In the genomic region with DNA sequence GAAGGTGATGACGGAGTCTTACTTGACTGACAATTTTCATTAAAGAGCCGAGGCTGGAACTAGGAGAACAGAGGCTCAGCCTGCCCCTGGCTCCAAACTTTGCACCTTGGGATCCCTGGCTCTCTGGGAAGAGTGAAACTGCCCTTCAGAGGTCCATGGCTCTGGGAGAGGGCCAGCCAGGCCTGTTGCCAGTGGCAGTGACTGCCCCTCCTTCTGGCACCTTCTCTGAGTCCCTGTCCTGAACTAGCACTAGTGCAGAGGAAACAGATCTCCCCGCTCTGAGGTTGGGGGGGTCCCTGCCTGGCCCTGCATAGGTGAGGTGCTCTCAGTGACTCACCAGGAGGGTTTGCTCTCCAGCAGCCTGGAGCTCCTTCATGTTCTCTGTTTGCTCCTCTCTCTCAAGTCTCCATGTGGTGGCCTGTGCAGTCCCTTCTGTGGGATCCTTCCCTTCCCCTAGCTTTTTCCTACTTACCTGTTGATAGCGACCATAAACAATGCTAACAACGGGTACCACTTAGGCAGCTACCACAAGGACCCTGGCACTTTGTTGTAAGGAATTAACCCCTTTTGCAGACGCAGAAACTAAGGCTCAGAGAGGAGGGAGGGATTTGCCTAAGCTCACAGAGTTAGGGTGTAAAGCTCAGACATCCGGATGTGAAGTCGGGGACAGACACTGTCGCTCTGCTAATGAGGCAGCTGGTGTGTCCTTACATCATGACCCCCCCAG, we compare ENCODE assay signal across 11 cellular contexts. TPM values are rescaled to one million over a fixed set of nuclear protein-coding genes. Genes with fewer than 3 reads are reported as not detected.
DNase-seq lines count a peak whose midpoint lies in the region; ATAC-seq and TF ChIP-seq lines count a peak whose summit lies in the region.
"Had no signal": no experiment of that assay in that cellular context is flagged by ENCODE, and none has a peak within 500 bp of the region (broad histone marks: within the 10 kb centered on the region; RNA-seq: fewer than 3 reads in every experiment).

No MANE protein-coding gene starts in this region.

- H3K4me1 Mint-ChIP-seq in activated naive CD8-positive, alpha-beta T cell treated with anti-CD3 and anti-CD28 coated beads, Interleukin-2, amount 10 ng/mL, durations not matched to agents 7 days and 5 days, result no peaks in the 10 kb centered on the region
- H3K4me1 Mint-ChIP-seq in activated naive CD8-positive, alpha-beta T cell treated with anti-CD3 and anti-CD28 coated beads for 36 hours, result no peaks in the 10 kb centered on the region
- peaks cover 39% of the 10 kb centered on the region for H3K4me1 Mint-ChIP-seq in type B pancreatic cell (ENCODE audit: unreplicated experiment)

- H4K5ac ChIP-seq in mesendoderm (ENCODE audit: low read length), result no peak overlapping the region

- H3K27me3 Mint-ChIP-seq in activated naive CD8-positive, alpha-beta T cell treated with anti-CD3 and anti-CD28 coated beads, Interleukin-2, amount 10 ng/mL, durations not matched to agents 7 days and 5 days, result peaks cover 30% of the 10 kb centered on the region
- H3K27me3 Mint-ChIP-seq in activated naive CD8-positive, alpha-beta T cell treated with anti-CD3 and anti-CD28 coated beads for 36 hours, result peaks cover 38% of the 10 kb centered on the region
- H3K27me3 Mint-ChIP-seq in type B pancreatic cell, result peaks cover 34% of the 10 kb centered on the region

- H3K79me2 ChIP-seq in mesendoderm (ENCODE audit: control insufficient read depth, insufficient read depth, low read length), result no peaks in the 10 kb centered on the region

- H3K23ac ChIP-seq in mesendoderm (ENCODE audit: low read length), result no peak overlapping the region

- H3K36me3 ChIP-seq in mesendoderm (ENCODE audit: control insufficient read depth, insufficient read depth, low read length), result no peaks in the 10 kb centered on the region

- TF ChIP-seq CTCF in type B pancreatic cell (conservative IDR thresholded peaks at IDR 0.05), result no peak

- POLR2A ChIA-PET in activated naive CD8-positive, alpha-beta T cell treated with anti-CD3 and anti-CD28 coated beads, Interleukin-2, amount 10 ng/mL, durations not matched to agents 7 days and 5 days (lab: Charles Lee), result no interaction called here

- peaks cover 49% of the 10 kb centered on the region for H3K4me1 ChIP-seq in mesendoderm (ENCODE audit: control insufficient read depth, low read depth, low read length)

- no peak overlapping the region for H3K18ac ChIP-seq in mesendoderm (ENCODE audit: low read length)

- H3K36me3 Mint-ChIP-seq in activated naive CD8-positive, alpha-beta T cell treated with anti-CD3 and anti-CD28 coated beads, Interleukin-2, amount 10 ng/mL, durations not matched to agents 7 days and 5 days, result no peaks in the 10 kb centered on the region
- H3K36me3 Mint-ChIP-seq in activated naive CD8-positive, alpha-beta T cell treated with anti-CD3 and anti-CD28 coated beads for 36 hours, result no peaks in the 10 kb centered on the region
- H3K36me3 Mint-ChIP-seq in type B pancreatic cell, result no peaks in the 10 kb centered on the region

- H2BK15ac ChIP-seq in mesendoderm (replicated peaks; ENCODE audit: low read depth), result no peak overlapping the region

- intact Hi-C loops in head of caudate nucleus (cut with DNase I), result no loop called here

- no peak overlapping the region for H2AK5ac ChIP-seq in mesendoderm (ENCODE audit: low read length)

- no peak overlapping the region for H3K27ac Mint-ChIP-seq in activated naive CD8-positive, alpha-beta T cell treated with anti-CD3 and anti-CD28 coated beads, Interleukin-2, amount 10 ng/mL, durations not matched to agents 7 days and 5 days
- H3K27ac Mint-ChIP-seq in activated naive CD8-positive, alpha-beta T cell treated with anti-CD3 and anti-CD28 coated beads for 36 hours, result no peak overlapping the region
- peak overlapping the region; percentile 76 for H3K27ac Mint-ChIP-seq in type B pancreatic cell

- H3K27me3 ChIP-seq in mesendoderm (ENCODE audit: insufficient read depth, low read length, poor library complexity), result no peaks in the 10 kb centered on the region

- ATAC-seq in activated naive CD8-positive, alpha-beta T cell treated with anti-CD3 and anti-CD28 coated beads, Interleukin-2, amount 10 ng/mL, durations not matched to agents 7 days and 5 days (ENCODE audit: low read depth), result peak; percentile 10
- ATAC-seq in GM19452 (IDR thresholded peaks at IDR 0.05; ENCODE audit: unreplicated experiment) (no peak), GM21825 (IDR thresholded peaks at IDR 0.05; ENCODE audit: unreplicated experiment) (no peak)

- no peak overlapping the region for H3K27ac ChIP-seq in mesendoderm (ENCODE audit: low read depth, low read length)
- H3K27ac ChIP-seq: KMS-11 had no signal

- H2BK5ac ChIP-seq in mesendoderm (ENCODE audit: low read length), result peak overlapping the region; percentile 34

- H3K4me2 ChIP-seq in mesendoderm (ENCODE audit: low read length), result no peak overlapping the region
- H3K4me2 ChIP-seq: KMS-11 had no signal

- peaks cover 4% of the 10 kb centered on the region for H3K79me1 ChIP-seq in mesendoderm (ENCODE audit: low read length)

- peak overlapping the region; percentile 11 for H3K9ac ChIP-seq in mesendoderm (ENCODE audit: low read length)
- H3K9ac ChIP-seq: KMS-11 had no signal

- H4K8ac ChIP-seq in mesendoderm (ENCODE audit: low read depth, low read length), result no peak overlapping the region

- peak; percentile 14 for DNase-seq in activated naive CD8-positive, alpha-beta T cell treated with anti-CD3 and anti-CD28 coated beads, Interleukin-2, amount 10 ng/mL, durations not matched to agents 7 days and 5 days
- no peak for DNase-seq in activated naive CD8-positive, alpha-beta T cell treated with anti-CD3 and anti-CD28 coated beads for 36 hours
- DNase-seq in head of caudate nucleus (peak in 30 of 42 donors; percentile 1 to 60 (median 20)), mesendoderm (no peak), type B pancreatic cell (ENCODE audit: extremely low spot score, unreplicated experiment) (no peak), iPS-NIHi11 (ENCODE audit: low spot score) (no peak)
- DNase-seq: NCI-H446; stimulated activated CD4-positive, alpha-beta T cell treated with anti-CD3 and anti-CD28 coated beads, Interleukin-4, amount 100 ng/mL, for 4 hours had no signal

- H3K56ac ChIP-seq in mesendoderm (ENCODE audit: low read length), result peak overlapping the region; percentile 71

- no peak overlapping the region for H3K4me3 ChIP-seq in mesendoderm (ENCODE audit: low read length)

- no peak overlapping the region for H3K4ac ChIP-seq in mesendoderm (ENCODE audit: low read depth, low read length)

- no CpG with 5 or more reads among the region's 9 CpGs for WGBS in mesendoderm (ENCODE audit: extremely low coverage, insufficient coverage, low lambda C conversion rate)

- no peak overlapping the region for H3K4me3 Mint-ChIP-seq in activated naive CD8-positive, alpha-beta T cell treated with anti-CD3 and anti-CD28 coated beads, Interleukin-2, amount 10 ng/mL, durations not matched to agents 7 days and 5 days
- H3K4me3 Mint-ChIP-seq in activated naive CD8-positive, alpha-beta T cell treated with anti-CD3 and anti-CD28 coated beads for 36 hours, result no peak overlapping the region
- H3K4me3 Mint-ChIP-seq in type B pancreatic cell, result no peak overlapping the region

- no peak overlapping the region for H2BK120ac ChIP-seq in mesendoderm (ENCODE audit: low read depth, low read length)

- no peaks in the 10 kb centered on the region for H3K9me3 Mint-ChIP-seq in activated naive CD8-positive, alpha-beta T cell treated with anti-CD3 and anti-CD28 coated beads, Interleukin-2, amount 10 ng/mL, durations not matched to agents 7 days and 5 days
- no peaks in the 10 kb centered on the region for H3K9me3 Mint-ChIP-seq in activated naive CD8-positive, alpha-beta T cell treated with anti-CD3 and anti-CD28 coated beads for 36 hours
- no peaks in the 10 kb centered on the region for H3K9me3 Mint-ChIP-seq in type B pancreatic cell

RNA-seq across cellular contexts. Expression of gene FAM222A, which starts 22.4 kb away (rescaled TPM):
- 1 to 10 TPM in 1 of 2 experiments, under 1 TPM in 1; 0.96 to 1.1 TPM for total RNA-seq in activated naive CD8-positive, alpha-beta T cell treated with anti-CD3 and anti-CD28 coated beads, Interleukin-2, amount 10 ng/mL, durations not matched to agents 7 days and 5 days
- 1 to 10 TPM; 1.1 to 1.8 TPM for total RNA-seq in activated naive CD8-positive, alpha-beta T cell treated with anti-CD3 and anti-CD28 coated beads for 36 hours
- 5.4 TPM for polyA plus RNA-seq in mesendoderm (2013, experiment 1 of 2)
- polyA plus RNA-seq in mesendoderm (2013, experiment 2 of 2), result 4.8 TPM
- 7.9 and 11.5 TPM in 2 replicates for total RNA-seq in type B pancreatic cell (ENCODE audit: low replicate concordance)

Comparison
In these comparisons a context has a peak if more than half of its experiments do, and no peak if none do; other contexts are left out.
1. DNase-seq: peak in activated naive CD8-positive, alpha-beta T cell treated with anti-CD3 and anti-CD28 coated beads, Interleukin-2, amount 10 ng/mL, durations not matched to agents 7 days and 5 days (single experiment) and head of caudate nucleus (30 of 42); none in activated naive CD8-positive, alpha-beta T cell treated with anti-CD3 and anti-CD28 coated beads for 36 hours (single experiment), mesendoderm (single experiment), type B pancreatic cell (single experiment) and iPS-NIHi11 (single experiment).